1 cellular context compared by ENCODE assay signal in the genomic region with DNA sequence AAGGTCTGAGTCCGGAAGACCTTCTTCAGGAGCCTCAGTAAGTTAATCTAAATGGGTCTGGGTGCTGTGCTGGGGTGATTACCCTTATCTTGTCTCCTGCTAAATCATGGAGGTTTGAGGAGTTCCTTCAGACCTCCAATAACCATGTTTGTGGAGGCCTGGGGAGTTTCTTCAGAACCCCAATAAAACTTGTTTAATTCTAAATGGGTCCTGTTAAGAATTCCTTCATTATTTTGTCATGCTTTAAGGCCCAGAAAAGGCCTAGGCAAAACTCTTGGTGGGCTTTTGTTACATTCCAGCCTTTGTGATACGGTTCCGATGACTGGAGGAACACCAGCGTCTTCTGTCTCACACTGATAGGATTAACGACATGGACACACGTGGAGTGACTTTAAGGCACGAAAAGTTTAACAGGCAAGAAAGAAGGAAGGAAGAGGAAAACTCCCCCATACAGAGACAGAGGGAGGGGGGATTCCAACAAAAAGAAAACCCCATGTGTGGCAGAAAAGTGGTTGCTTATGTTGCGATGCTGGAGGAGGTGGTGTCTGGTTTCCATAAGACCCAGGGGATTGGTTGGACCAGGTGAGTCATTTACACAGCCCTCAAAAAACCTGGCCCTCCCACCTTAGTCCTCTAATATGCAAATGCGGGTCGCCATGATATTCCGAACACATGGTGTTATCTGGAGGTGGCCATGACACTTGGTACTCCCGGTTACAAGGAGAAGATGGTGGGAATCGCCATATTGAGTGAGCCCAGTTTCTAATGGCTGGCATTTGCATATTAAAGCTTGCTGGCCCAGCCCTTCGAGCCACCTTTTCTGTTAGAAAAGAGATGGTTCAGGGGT.
TF ChIP-seq lines count a peak whose summit lies in the region.

No MANE protein-coding gene starts in this region.

TF ChIP-seq in K562, 482 proteins besides CTCF, POLR2A, EP300 and RAD21 (continued from another document and continues in another):
- TF ChIP-seq, protein P1, sequence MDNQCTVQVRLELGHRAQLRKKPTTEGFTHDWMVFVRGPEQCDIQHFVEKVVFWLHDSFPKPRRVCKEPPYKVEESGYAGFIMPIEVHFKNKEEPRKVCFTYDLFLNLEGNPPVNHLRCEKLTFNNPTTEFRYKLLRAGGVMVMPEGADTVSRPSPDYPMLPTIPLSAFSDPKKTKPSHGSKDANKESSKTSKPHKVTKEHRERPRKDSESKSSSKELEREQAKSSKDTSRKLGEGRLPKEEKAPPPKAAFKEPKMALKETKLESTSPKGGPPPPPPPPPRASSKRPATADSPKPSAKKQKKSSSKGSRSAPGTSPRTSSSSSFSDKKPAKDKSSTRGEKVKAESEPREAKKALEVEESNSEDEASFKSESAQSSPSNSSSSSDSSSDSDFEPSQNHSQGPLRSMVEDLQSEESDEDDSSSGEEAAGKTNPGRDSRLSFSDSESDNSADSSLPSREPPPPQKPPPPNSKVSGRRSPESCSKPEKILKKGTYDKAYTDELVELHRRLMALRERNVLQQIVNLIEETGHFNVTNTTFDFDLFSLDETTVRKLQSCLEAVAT (IDR thresholded peaks at IDR 0.05) = peak in 1 of 2 experiments; percentile 30; a peak in 1 of 4 replicates
- TF ChIP-seq, protein P2, sequence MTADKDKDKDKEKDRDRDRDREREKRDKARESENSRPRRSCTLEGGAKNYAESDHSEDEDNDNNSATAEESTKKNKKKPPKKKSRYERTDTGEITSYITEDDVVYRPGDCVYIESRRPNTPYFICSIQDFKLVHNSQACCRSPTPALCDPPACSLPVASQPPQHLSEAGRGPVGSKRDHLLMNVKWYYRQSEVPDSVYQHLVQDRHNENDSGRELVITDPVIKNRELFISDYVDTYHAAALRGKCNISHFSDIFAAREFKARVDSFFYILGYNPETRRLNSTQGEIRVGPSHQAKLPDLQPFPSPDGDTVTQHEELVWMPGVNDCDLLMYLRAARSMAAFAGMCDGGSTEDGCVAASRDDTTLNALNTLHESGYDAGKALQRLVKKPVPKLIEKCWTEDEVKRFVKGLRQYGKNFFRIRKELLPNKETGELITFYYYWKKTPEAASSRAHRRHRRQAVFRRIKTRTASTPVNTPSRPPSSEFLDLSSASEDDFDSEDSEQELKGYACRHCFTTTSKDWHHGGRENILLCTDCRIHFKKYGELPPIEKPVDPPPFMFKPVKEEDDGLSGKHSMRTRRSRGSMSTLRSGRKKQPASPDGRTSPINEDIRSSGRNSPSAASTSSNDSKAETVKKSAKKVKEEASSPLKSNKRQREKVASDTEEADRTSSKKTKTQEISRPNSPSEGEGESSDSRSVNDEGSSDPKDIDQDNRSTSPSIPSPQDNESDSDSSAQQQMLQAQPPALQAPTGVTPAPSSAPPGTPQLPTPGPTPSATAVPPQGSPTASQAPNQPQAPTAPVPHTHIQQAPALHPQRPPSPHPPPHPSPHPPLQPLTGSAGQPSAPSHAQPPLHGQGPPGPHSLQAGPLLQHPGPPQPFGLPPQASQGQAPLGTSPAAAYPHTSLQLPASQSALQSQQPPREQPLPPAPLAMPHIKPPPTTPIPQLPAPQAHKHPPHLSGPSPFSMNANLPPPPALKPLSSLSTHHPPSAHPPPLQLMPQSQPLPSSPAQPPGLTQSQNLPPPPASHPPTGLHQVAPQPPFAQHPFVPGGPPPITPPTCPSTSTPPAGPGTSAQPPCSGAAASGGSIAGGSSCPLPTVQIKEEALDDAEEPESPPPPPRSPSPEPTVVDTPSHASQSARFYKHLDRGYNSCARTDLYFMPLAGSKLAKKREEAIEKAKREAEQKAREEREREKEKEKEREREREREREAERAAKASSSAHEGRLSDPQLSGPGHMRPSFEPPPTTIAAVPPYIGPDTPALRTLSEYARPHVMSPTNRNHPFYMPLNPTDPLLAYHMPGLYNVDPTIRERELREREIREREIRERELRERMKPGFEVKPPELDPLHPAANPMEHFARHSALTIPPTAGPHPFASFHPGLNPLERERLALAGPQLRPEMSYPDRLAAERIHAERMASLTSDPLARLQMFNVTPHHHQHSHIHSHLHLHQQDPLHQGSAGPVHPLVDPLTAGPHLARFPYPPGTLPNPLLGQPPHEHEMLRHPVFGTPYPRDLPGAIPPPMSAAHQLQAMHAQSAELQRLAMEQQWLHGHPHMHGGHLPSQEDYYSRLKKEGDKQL (CRISPR knock-in tag; IDR thresholded peaks at IDR 0.05; ENCODE audit: borderline replicate concordance) = no peak
- TF ChIP-seq ZNF57 (CRISPR knock-in tag; IDR thresholded peaks at IDR 0.05) (no peak), NONO (IDR thresholded peaks at IDR 0.05; ENCODE audit: low read depth in 2 of 2, low read length in 1 of 2) (no peak), RCOR1 (IDR thresholded peaks at IDR 0.05; ENCODE audit: borderline replicate concordance in 1 of 2, low read depth in 2 of 2, low read length in 2 of 2) (no peak; a peak in 1 of 4 replicates), ZNF24 (IDR thresholded peaks at IDR 0.05) (no peak), HDGF (IDR thresholded peaks at IDR 0.05) (no peak), MEF2D (tag; conservative IDR thresholded peaks at IDR 0.05; ENCODE audit: low read depth) (peak; percentile 45), JUND (IDR thresholded peaks at IDR 0.05; ENCODE audit: borderline replicate concordance, low read depth, low read length) (no peak; the same call in 1 of the 2 replicates), JUND (tag; IDR thresholded peaks at IDR 0.05; ENCODE audit: borderline replicate concordance, low read depth, low read length) (peak; percentile 73; the same call in 1 of the 3 replicates), TEAD1 (CRISPR knock-in tag; IDR thresholded peaks at IDR 0.05) (peak; percentile 18 to 75; a peak in 2 of 4 replicates), ZNF384 (IDR thresholded peaks at IDR 0.05; ENCODE audit: low read depth, low read length) (no peak), PHF8 (IDR thresholded peaks at IDR 0.05; ENCODE audit: borderline replicate concordance, low read length) (peak; percentile 25; the same call in 1 of the 2 replicates), ZKSCAN8 (CRISPR knock-in tag; IDR thresholded peaks at IDR 0.05) (peak; percentile 80), ZNF444 (CRISPR knock-in tag; IDR thresholded peaks at IDR 0.05) (no peak), SAP30 (IDR thresholded peaks at IDR 0.05; ENCODE audit: borderline replicate concordance, insufficient read depth, low read depth, low read length, poor library complexity, severe bottlenecking) (no peak), CXXC5 (CRISPR knock-in tag; IDR thresholded peaks at IDR 0.05) (peak; percentile 67; the same call in 1 of the 2 replicates), HMG20A (CRISPR knock-in tag; conservative IDR thresholded peaks at IDR 0.05) (no peak), NFIC (IDR thresholded peaks at IDR 0.05) (peak; percentile 52; the same call in 1 of the 2 replicates), FOSL1 (tag; conservative IDR thresholded peaks at IDR 0.05) (peak; percentile 63), SRF (CRISPR knock-in tag; IDR thresholded peaks at IDR 0.05) (no peak), TRIM28 (IDR thresholded peaks at IDR 0.05) (no peak), PPARD (CRISPR knock-in tag; IDR thresholded peaks at IDR 0.05) (no peak), IRF2 (CRISPR knock-in tag; IDR thresholded peaks at IDR 0.05) (no peak), TCF7 (IDR thresholded peaks at IDR 0.05; ENCODE audit: borderline replicate concordance) (no peak), ZNF75A (CRISPR knock-in tag; IDR thresholded peaks at IDR 0.05) (no peak), NR4A1 (CRISPR knock-in tag; IDR thresholded peaks at IDR 0.05) (no peak), NR4A1 (tag; IDR thresholded peaks at IDR 0.05) (peak; percentile 60; the same call in 1 of the 2 replicates), PTBP1 (IDR thresholded peaks at IDR 0.05; ENCODE audit: low read depth, low read length) (no peak), CBX1 (IDR thresholded peaks at IDR 0.05; ENCODE audit: low read depth) (no peak), RBM39 (optimal IDR thresholded peaks at IDR 0.05; ENCODE audit: low read depth, low read length) (no peak), LCOR (CRISPR knock-in tag; IDR thresholded peaks at IDR 0.05) (no peak), HNRNPK (IDR thresholded peaks at IDR 0.05; ENCODE audit: low read depth, low read length, poor library complexity, severe bottlenecking) (no peak)
- TF ChIP-seq, protein P3, sequence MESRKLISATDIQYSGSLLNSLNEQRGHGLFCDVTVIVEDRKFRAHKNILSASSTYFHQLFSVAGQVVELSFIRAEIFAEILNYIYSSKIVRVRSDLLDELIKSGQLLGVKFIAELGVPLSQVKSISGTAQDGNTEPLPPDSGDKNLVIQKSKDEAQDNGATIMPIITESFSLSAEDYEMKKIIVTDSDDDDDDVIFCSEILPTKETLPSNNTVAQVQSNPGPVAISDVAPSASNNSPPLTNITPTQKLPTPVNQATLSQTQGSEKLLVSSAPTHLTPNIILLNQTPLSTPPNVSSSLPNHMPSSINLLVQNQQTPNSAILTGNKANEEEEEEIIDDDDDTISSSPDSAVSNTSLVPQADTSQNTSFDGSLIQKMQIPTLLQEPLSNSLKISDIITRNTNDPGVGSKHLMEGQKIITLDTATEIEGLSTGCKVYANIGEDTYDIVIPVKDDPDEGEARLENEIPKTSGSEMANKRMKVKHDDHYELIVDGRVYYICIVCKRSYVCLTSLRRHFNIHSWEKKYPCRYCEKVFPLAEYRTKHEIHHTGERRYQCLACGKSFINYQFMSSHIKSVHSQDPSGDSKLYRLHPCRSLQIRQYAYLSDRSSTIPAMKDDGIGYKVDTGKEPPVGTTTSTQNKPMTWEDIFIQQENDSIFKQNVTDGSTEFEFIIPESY (CRISPR knock-in tag; IDR thresholded peaks at IDR 0.05) = no peak
- TF ChIP-seq, protein P4, sequence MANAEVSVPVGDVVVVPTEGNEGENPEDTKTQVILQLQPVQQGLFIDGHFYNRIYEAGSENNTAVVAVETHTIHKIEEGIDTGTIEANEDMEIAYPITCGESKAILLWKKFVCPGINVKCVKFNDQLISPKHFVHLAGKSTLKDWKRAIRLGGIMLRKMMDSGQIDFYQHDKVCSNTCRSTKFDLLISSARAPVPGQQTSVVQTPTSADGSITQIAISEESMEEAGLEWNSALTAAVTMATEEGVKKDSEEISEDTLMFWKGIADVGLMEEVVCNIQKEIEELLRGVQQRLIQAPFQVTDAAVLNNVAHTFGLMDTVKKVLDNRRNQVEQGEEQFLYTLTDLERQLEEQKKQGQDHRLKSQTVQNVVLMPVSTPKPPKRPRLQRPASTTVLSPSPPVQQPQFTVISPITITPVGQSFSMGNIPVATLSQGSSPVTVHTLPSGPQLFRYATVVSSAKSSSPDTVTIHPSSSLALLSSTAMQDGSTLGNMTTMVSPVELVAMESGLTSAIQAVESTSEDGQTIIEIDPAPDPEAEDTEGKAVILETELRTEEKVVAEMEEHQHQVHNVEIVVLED (CRISPR knock-in tag; IDR thresholded peaks at IDR 0.05) = no peak
- TF ChIP-seq, protein P5, sequence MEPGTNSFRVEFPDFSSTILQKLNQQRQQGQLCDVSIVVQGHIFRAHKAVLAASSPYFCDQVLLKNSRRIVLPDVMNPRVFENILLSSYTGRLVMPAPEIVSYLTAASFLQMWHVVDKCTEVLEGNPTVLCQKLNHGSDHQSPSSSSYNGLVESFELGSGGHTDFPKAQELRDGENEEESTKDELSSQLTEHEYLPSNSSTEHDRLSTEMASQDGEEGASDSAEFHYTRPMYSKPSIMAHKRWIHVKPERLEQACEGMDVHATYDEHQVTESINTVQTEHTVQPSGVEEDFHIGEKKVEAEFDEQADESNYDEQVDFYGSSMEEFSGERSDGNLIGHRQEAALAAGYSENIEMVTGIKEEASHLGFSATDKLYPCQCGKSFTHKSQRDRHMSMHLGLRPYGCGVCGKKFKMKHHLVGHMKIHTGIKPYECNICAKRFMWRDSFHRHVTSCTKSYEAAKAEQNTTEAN (CRISPR knock-in tag; IDR thresholded peaks at IDR 0.05) = no peak
- TF ChIP-seq, protein P6, sequence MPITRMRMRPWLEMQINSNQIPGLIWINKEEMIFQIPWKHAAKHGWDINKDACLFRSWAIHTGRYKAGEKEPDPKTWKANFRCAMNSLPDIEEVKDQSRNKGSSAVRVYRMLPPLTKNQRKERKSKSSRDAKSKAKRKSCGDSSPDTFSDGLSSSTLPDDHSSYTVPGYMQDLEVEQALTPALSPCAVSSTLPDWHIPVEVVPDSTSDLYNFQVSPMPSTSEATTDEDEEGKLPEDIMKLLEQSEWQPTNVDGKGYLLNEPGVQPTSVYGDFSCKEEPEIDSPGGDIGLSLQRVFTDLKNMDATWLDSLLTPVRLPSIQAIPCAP (CRISPR knock-in tag; IDR thresholded peaks at IDR 0.05; ENCODE audit: borderline replicate concordance) = no peak
- TF ChIP-seq, protein P7, sequence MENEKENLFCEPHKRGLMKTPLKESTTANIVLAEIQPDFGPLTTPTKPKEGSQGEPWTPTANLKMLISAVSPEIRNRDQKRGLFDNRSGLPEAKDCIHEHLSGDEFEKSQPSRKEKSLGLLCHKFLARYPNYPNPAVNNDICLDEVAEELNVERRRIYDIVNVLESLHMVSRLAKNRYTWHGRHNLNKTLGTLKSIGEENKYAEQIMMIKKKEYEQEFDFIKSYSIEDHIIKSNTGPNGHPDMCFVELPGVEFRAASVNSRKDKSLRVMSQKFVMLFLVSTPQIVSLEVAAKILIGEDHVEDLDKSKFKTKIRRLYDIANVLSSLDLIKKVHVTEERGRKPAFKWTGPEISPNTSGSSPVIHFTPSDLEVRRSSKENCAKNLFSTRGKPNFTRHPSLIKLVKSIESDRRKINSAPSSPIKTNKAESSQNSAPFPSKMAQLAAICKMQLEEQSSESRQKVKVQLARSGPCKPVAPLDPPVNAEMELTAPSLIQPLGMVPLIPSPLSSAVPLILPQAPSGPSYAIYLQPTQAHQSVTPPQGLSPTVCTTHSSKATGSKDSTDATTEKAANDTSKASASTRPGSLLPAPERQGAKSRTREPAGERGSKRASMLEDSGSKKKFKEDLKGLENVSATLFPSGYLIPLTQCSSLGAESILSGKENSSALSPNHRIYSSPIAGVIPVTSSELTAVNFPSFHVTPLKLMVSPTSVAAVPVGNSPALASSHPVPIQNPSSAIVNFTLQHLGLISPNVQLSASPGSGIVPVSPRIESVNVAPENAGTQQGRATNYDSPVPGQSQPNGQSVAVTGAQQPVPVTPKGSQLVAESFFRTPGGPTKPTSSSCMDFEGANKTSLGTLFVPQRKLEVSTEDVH (IDR thresholded peaks at IDR 0.05; ENCODE audit: low read depth, partially characterized antibody) = peak; percentile 61
- TF ChIP-seq, protein P8, sequence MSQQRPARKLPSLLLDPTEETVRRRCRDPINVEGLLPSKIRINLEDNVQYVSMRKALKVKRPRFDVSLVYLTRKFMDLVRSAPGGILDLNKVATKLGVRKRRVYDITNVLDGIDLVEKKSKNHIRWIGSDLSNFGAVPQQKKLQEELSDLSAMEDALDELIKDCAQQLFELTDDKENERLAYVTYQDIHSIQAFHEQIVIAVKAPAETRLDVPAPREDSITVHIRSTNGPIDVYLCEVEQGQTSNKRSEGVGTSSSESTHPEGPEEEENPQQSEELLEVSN (IDR thresholded peaks at IDR 0.05; ENCODE audit: borderline replicate concordance in 1 of 2, extremely low read depth in 1 of 2, insufficient read depth in 1 of 2, insufficient read length in 1 of 2, low read depth in 1 of 2, low read length in 1 of 2, poor library complexity in 1 of 2, severe bottlenecking in 1 of 2) = peak; percentile 69 to 85
